Comparison of ENCODE assay signal across 1 cellular context in the genomic region with DNA sequence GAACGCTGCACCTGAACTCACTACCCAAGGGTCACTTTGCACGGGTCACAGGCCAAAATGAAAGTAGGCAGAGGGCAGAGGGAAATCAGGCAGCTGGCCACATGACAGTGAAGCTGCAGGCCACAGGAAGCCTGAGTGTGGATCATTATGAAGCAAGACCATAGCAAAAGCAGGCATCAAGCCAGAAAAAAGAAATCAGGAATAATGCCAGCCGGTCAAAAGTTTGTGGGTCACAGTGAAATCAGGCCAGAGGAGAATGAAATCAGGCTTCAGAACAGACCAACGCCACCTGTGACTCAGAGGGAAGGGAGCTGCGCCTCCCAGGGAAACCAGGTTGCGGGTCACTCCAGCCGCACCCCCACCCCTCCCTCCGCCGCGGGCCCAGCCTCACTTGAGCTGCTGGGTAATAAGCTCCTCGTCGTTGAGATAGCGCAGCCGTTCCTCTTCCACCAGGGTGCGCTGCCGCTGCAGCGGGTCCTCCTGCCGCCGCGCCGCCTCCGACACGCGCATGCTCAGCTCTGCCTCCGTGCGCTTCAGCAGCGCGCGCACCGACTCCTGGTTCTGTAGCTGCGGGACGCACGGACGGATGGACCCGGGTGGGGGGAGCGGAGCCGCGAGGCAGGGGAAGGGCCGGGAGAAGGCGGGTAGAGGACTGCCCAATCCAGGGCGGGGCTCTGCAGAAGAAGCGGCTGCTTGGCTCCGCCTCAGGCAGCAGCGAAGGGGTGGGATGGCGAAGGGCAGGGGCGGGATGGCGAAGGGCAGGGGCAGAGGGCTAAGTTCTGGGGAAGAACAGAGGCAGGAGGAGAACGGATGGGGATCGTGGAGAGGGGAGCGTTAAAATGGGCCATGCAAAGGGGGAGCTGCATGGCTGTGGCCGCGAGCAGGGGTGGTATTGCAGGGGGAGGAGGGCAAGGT.
A peak's percentile ranks its signal among the peaks of the same experiment; 100 is the strongest.
TF ChIP-seq lines count a peak whose summit lies in the region.

No MANE protein-coding gene starts in this region.

TF ChIP-seq in GM23338, 12 proteins besides CTCF, POLR2A, EP300 and RAD21 (continued from another document):
- TF ChIP-seq, protein P1, sequence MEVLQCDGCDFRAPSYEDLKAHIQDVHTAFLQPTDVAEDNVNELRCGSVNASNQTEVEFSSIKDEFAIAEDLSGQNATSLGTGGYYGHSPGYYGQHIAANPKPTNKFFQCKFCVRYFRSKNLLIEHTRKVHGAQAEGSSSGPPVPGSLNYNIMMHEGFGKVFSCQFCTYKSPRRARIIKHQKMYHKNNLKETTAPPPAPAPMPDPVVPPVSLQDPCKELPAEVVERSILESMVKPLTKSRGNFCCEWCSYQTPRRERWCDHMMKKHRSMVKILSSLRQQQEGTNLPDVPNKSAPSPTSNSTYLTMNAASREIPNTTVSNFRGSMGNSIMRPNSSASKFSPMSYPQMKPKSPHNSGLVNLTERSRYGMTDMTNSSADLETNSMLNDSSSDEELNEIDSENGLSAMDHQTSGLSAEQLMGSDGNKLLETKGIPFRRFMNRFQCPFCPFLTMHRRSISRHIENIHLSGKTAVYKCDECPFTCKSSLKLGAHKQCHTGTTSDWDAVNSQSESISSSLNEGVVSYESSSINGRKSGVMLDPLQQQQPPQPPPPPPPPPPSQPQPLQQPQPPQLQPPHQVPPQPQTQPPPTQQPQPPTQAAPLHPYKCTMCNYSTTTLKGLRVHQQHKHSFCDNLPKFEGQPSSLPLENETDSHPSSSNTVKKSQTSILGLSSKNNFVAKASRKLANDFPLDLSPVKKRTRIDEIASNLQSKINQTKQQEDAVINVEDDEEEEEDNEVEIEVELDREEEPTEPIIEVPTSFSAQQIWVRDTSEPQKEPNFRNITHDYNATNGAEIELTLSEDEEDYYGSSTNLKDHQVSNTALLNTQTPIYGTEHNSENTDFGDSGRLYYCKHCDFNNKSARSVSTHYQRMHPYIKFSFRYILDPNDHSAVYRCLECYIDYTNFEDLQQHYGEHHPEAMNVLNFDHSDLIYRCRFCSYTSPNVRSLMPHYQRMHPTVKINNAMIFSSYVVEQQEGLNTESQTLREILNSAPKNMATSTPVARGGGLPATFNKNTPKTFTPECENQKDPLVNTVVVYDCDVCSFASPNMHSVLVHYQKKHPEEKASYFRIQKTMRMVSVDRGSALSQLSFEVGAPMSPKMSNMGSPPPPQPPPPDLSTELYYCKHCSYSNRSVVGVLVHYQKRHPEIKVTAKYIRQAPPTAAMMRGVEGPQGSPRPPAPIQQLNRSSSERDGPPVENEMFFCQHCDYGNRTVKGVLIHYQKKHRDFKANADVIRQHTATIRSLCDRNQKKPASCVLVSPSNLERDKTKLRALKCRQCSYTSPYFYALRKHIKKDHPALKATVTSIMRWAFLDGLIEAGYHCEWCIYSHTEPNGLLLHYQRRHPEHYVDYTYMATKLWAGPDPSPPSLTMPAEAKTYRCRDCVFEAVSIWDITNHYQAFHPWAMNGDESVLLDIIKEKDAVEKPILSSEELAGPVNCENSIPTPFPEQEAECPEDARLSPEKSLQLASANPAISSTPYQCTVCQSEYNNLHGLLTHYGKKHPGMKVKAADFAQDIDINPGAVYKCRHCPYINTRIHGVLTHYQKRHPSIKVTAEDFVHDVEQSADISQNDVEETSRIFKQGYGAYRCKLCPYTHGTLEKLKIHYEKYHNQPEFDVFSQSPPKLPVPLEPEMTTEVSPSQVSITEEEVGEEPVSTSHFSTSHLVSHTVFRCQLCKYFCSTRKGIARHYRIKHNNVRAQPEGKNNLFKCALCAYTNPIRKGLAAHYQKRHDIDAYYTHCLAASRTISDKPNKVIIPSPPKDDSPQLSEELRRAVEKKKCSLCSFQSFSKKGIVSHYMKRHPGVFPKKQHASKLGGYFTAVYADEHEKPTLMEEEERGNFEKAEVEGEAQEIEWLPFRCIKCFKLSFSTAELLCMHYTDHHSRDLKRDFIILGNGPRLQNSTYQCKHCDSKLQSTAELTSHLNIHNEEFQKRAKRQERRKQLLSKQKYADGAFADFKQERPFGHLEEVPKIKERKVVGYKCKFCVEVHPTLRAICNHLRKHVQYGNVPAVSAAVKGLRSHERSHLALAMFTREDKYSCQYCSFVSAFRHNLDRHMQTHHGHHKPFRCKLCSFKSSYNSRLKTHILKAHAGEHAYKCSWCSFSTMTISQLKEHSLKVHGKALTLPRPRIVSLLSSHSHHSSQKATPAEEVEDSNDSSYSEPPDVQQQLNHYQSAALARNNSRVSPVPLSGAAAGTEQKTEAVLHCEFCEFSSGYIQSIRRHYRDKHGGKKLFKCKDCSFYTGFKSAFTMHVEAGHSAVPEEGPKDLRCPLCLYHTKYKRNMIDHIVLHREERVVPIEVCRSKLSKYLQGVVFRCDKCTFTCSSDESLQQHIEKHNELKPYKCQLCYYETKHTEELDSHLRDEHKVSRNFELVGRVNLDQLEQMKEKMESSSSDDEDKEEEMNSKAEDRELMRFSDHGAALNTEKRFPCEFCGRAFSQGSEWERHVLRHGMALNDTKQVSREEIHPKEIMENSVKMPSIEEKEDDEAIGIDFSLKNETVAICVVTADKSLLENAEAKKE (CRISPR knock-in tag; IDR thresholded peaks at IDR 0.05) = no peak
- TF ChIP-seq, protein P2, sequence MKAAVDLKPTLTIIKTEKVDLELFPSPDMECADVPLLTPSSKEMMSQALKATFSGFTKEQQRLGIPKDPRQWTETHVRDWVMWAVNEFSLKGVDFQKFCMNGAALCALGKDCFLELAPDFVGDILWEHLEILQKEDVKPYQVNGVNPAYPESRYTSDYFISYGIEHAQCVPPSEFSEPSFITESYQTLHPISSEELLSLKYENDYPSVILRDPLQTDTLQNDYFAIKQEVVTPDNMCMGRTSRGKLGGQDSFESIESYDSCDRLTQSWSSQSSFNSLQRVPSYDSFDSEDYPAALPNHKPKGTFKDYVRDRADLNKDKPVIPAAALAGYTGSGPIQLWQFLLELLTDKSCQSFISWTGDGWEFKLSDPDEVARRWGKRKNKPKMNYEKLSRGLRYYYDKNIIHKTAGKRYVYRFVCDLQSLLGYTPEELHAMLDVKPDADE (IDR thresholded peaks at IDR 0.05) = no peak; the same call in 1 of the 2 replicates
- no peak for TF ChIP-seq EZH2phosphoT487 (IDR thresholded peaks at IDR 0.05; ENCODE audit: unreplicated experiment)
- TF ChIP-seq JUNB (IDR thresholded peaks at IDR 0.05; ENCODE audit: unreplicated experiment) = no peak
- peak; percentile 48; the same call in 1 of the 2 replicates for TF ChIP-seq POLR2AphosphoS5 (IDR thresholded peaks at IDR 0.05; ENCODE audit: low read depth)
- no peak for TF ChIP-seq ZNF331 (CRISPR knock-in tag; IDR thresholded peaks at IDR 0.05; ENCODE audit: low read depth)
- TF ChIP-seq CREB1 (CRISPR knock-in tag; IDR thresholded peaks at IDR 0.05; ENCODE audit: low read depth) = peak; percentile 73
